Comparison of ENCODE assay signal across 23 cellular contexts in the genomic region with DNA sequence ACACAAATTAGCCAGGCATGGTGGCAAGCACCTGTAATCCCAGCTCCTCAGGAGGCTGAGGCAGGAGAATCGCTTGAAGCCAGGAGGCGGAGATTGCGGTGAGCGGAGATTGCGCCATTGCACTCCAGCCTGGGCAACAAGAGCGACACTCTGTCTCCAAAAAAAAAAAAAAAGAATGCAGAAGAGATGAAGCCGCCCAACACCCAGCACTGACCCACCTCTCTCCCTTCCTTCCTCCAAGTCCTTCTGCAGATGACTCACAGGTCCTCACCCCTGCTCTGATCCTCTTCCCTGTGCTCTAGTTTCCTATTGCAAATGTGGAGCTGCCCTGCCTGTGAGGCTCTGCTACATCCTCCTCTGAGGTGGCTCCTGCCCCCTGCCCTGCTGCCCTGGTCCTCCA. TPM values are rescaled to one million over a fixed set of nuclear protein-coding genes. Genes with fewer than 3 reads are reported as not detected.
A peak's percentile ranks its signal among the peaks of the same experiment; 100 is the strongest.
DNase-seq lines count a peak whose midpoint lies in the region; ATAC-seq, FAIRE-seq and TF ChIP-seq lines count a peak whose summit lies in the region.
"Had no signal": no experiment of that assay in that cellular context is flagged by ENCODE, and none has a peak within 500 bp of the region (broad histone marks: within the 10 kb centered on the region; RNA-seq: fewer than 3 reads in every experiment).

No MANE protein-coding gene starts in this region.

- peaks cover 0 to 20% (median 7%) of the 10 kb centered on the region in 12 donors for H3K4me1 ChIP-seq in heart left ventricle
- H3K4me1 ChIP-seq: colonic mucosa had no signal

- WGBS in heart left ventricle, 4 donors, result 86 to 92% (median 90%) methylated on average over 7 of the region's 7 CpGs

- intact Hi-C loops in heart left ventricle (cut with DNase I), result no loop called here
- intact Hi-C loops in left ventricle myocardium superior (cut with micrococcal nuclease), result no loop called here

- TF ChIP-seq POLR2A in heart left ventricle (IDR thresholded peaks at IDR 0.05), result no peak

- no peaks in the 10 kb centered on the region for H3K9me3 ChIP-seq in heart left ventricle
- H3K9me3 ChIP-seq: colonic mucosa had no signal

- no peak for DNase-seq in heart left ventricle
- DNase-seq in left ventricle myocardium superior, result no peak
- DNase-seq in NOMO-1 treated with dmso at 0.1 percent for 144 hours (lab: John Stamatoyannopoulos, UW; ENCODE audit: unreplicated experiment), result peak; percentile 95
- DNase-seq in urothelium cell line (ENCODE audit: low spot score), result peak; percentile 52
- no peak for DNase-seq in NCI-H1694 (lab: John Stamatoyannopoulos, UW)
- DNase-seq in occipital lobe (lab: John Stamatoyannopoulos, UW), result no peak
- DNase-seq: activated CD4-positive, alpha-beta T cell treated with anti-CD3 and anti-CD28 coated beads, Interleukin-2, amount 50 U/mL, for 4 hours; anterior cingulate cortex; Calu3; colonic mucosa; hippocampal formation; NCI-H1092; stimulated activated naive CD8-positive, alpha-beta T cell treated with anti-CD3 and anti-CD28 coated beads, Interleukin-15, amount 100 ng/mL, for 72 hours; T-helper 2 cell had no signal

- H3K4me3 ChIP-seq in heart left ventricle, result no peak overlapping the region
- H3K4me3 ChIP-seq: colonic mucosa had no signal

- TF ChIP-seq CTCF in heart left ventricle (IDR thresholded peaks at IDR 0.05), result no peak

- no peak for FAIRE-seq in urothelium cell line (lab: Jason Lieb, UNC)
- FAIRE-seq: A204.1 had no signal

- H3K27me3 ChIP-seq in heart left ventricle, result no peaks in the 10 kb centered on the region
- H3K27me3 ChIP-seq: colonic mucosa had no signal

- ATAC-seq in heart left ventricle (peak in 3 of 4 donors; percentile 27 to 49 (median 29)), left ventricle myocardium superior (no peak), esophagus mucosa (peak; percentile 37), HG03520 (IDR thresholded peaks at IDR 0.05; ENCODE audit: unreplicated experiment) (no peak)
- ATAC-seq: Panc1; stimulated activated naive CD8-positive, alpha-beta T cell treated with anti-CD3 and anti-CD28 coated beads, Interleukin-15, amount 100 ng/mL, for 72 hours had no signal

- H3K27ac ChIP-seq in heart left ventricle, result no peak overlapping the region
- H3K27ac ChIP-seq: colonic mucosa had no signal

- no peaks in the 10 kb centered on the region for H3K36me3 ChIP-seq in heart left ventricle
- H3K36me3 ChIP-seq: colonic mucosa had no signal

RNA-seq across cellular contexts. Expression of gene OPALIN, which starts 22.0 kb away (rescaled TPM):
- total RNA-seq in heart left ventricle, result under 1 TPM in 1 of 9 donors, not detected in 8; 0.16 TPM
- not detected for polyA plus RNA-seq in heart left ventricle
- not detected for total RNA-seq in left ventricle myocardium superior
- total RNA-seq in esophagus mucosa, result not detected
- total RNA-seq in occipital lobe, result not detected
- total RNA-seq: activated T-helper 1 cell treated with anti-CD3 and anti-CD28 coated beads, Interleukin-12 subunit alpha, Interleukin-12 subunit beta, Interleukin-2, Interleukin-4 antibody, amounts not matched to agents 30 ng/mL and 10 ng/mL and 1 ng/mL, durations not matched to agents 14 hours and 24 hours and 36 hours; Calu3; colonic mucosa; liver; skeletal muscle tissue had no signal
- polyA plus RNA-seq: esophagus, liver, neural cell had no signal

Comparison
In these comparisons a context has a peak if more than half of its experiments do, and no peak if none do; other contexts are left out.
1. ATAC-seq: peak in heart left ventricle (3 of 4) and esophagus mucosa (single experiment); none in left ventricle myocardium superior (single experiment) and HG03520 (single experiment).
2. DNase-seq: peak in NOMO-1 treated with dmso at 0.1 percent for 144 hours (single experiment) and urothelium cell line (single experiment); none in heart left ventricle (0 of 5), left ventricle myocardium superior (single experiment), NCI-H1694 (single experiment) and occipital lobe (single experiment).